In the genomic region with DNA sequence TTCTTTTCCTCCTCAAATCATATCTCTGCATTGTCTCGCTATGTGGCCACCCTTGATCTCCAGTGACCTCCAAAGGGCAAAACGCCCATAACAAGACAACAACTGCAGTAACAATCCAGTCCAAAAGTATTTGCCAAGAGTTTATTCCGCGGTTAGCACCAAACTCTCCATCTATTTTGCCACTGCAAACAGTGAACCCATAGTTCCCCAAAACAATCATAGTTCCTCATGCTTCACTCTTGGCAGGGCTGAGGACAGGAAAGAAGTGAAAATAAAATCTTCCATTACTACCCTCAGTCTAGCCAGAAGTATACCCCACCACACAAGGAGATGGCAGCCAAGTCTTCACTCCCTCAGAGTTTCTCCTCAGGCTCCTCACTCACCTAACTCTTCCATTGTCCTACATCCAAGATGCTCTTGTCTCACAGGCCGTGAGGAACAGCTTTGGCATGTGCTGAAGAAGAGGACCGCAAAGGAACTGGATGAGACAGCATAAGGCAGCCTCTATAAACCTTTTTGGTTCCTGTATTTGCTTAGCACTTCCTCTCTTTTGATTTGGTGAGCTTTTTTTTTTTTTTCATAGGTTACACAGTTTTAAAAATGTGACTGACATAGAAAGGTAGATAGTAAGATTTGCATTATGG, we compare ENCODE assay signal across 9 cellular contexts. TPM values are rescaled to one million over a fixed set of nuclear protein-coding genes. Genes with fewer than 3 reads are reported as not detected.
DNase-seq lines count a peak whose midpoint lies in the region; ATAC-seq, FAIRE-seq and TF ChIP-seq lines count a peak whose summit lies in the region.
"Had no signal": no experiment of that assay in that cellular context is flagged by ENCODE, and none has a peak within 500 bp of the region (broad histone marks: within the 10 kb centered on the region; RNA-seq: fewer than 3 reads in every experiment).

Gene LPXN (minus strand): TSS at position 480 of the 644 bp plus-strand sequence. CDS start 84 bp downstream, at position 396.

- peak within 1 kb of the TSS in 1 of 3 donors; percentile 31 for H3K4me3 ChIP-seq in liver (ENCODE audit: low read depth in 1 of 3, low read length in 3 of 3)

- H3K36me3 Mint-ChIP-seq in activated naive CD8-positive, alpha-beta T cell treated with anti-CD3 and anti-CD28 coated beads, Interleukin-2, amount 50 U/mL, for 24 hours (ENCODE audit: low read depth), result peaks cover 50% of the 10 kb centered on the region
- H3K36me3 Mint-ChIP-seq in stimulated activated naive CD8-positive, alpha-beta T cell treated with anti-CD3 and anti-CD28 coated beads, Interleukin-15, Interleukin-2, amounts not matched to agents 100 ng/mL and 50 ng/mL, for 24 hours (ENCODE audit: low read depth), result peaks cover 45% of the 10 kb centered on the region

- H3K9me3 Mint-ChIP-seq in activated naive CD8-positive, alpha-beta T cell treated with anti-CD3 and anti-CD28 coated beads, Interleukin-2, amount 50 U/mL, for 24 hours, result no peaks in the 10 kb centered on the region
- H3K9me3 Mint-ChIP-seq in stimulated activated naive CD8-positive, alpha-beta T cell treated with anti-CD3 and anti-CD28 coated beads, Interleukin-15, Interleukin-2, amounts not matched to agents 100 ng/mL and 50 ng/mL, for 24 hours, result no peaks in the 10 kb centered on the region

- peak within 1 kb of the TSS; percentile 97 to 99 for H3K27ac ChIP-seq in liver (ENCODE audit: low read depth in 1 of 2, low read length in 2 of 2)

- TF ChIP-seq CTCF in liver (IDR thresholded peaks at IDR 0.05; ENCODE audit: low read depth, low read length, missing input control), result no peak

- H3K9me3 ChIP-seq in liver (ENCODE audit: control insufficient read depth in 4 of 4, low read length in 3 of 4), result no peaks in the 10 kb centered on the region

- peaks cover 3% of the 10 kb centered on the region for H3K27me3 Mint-ChIP-seq in activated naive CD8-positive, alpha-beta T cell treated with anti-CD3 and anti-CD28 coated beads, Interleukin-2, amount 50 U/mL, for 24 hours
- H3K27me3 Mint-ChIP-seq in stimulated activated naive CD8-positive, alpha-beta T cell treated with anti-CD3 and anti-CD28 coated beads, Interleukin-15, Interleukin-2, amounts not matched to agents 100 ng/mL and 50 ng/mL, for 24 hours, result no peaks in the 10 kb centered on the region

- no peak for TF ChIP-seq RAD21 in liver (IDR thresholded peaks at IDR 0.05)

- peaks cover 3 to 31% (median 23%) of the 10 kb centered on the region in 4 donors for H3K4me1 ChIP-seq in liver (ENCODE audit: control insufficient read depth in 4 of 4, insufficient read depth in 4 of 4, low read length in 3 of 4)

- H3K36me3 ChIP-seq in liver (ENCODE audit: control insufficient read depth in 4 of 4, insufficient read depth in 3 of 4, low read depth in 1 of 4, low read length in 3 of 4), result no peaks in the 10 kb centered on the region

- DNase-seq in GM18507 (ENCODE audit: extremely low spot score, insufficient read length, low read depth), result no peak
- DNase-seq in SIG-M5 (lab: John Stamatoyannopoulos, UW), result peak; percentile 50
- DNase-seq in activated naive CD8-positive, alpha-beta T cell treated with anti-CD3 and anti-CD28 coated beads, Interleukin-2, amount 50 U/mL, for 24 hours, result peak; percentile 48
- DNase-seq in SHP77 treated with DMSO at 0.1 percent for 48 hours (lab: John Stamatoyannopoulos, UW), result no peak
- no peak for DNase-seq in cerebellum (ENCODE audit: low spot score)

- ATAC-seq in activated naive CD8-positive, alpha-beta T cell treated with anti-CD3 and anti-CD28 coated beads, Interleukin-2, amount 50 U/mL, for 24 hours, result no peak
- ATAC-seq in GM19351 (IDR thresholded peaks at IDR 0.05; ENCODE audit: unreplicated experiment), result no peak

- WGBS in liver, result 44% methylated on average over 6 of the region's 6 CpGs

- H3K4me3 Mint-ChIP-seq in activated naive CD8-positive, alpha-beta T cell treated with anti-CD3 and anti-CD28 coated beads, Interleukin-2, amount 50 U/mL, for 24 hours, result peak within 1 kb of the TSS; percentile 90
- peak within 1 kb of the TSS; percentile 98 for H3K4me3 Mint-ChIP-seq in stimulated activated naive CD8-positive, alpha-beta T cell treated with anti-CD3 and anti-CD28 coated beads, Interleukin-15, Interleukin-2, amounts not matched to agents 100 ng/mL and 50 ng/mL, for 24 hours

- H3K27ac Mint-ChIP-seq in activated naive CD8-positive, alpha-beta T cell treated with anti-CD3 and anti-CD28 coated beads, Interleukin-2, amount 50 U/mL, for 24 hours, result peak within 1 kb of the TSS; percentile 100
- peak within 1 kb of the TSS; percentile 100 for H3K27ac Mint-ChIP-seq in stimulated activated naive CD8-positive, alpha-beta T cell treated with anti-CD3 and anti-CD28 coated beads, Interleukin-15, Interleukin-2, amounts not matched to agents 100 ng/mL and 50 ng/mL, for 24 hours

- peaks cover 71% of the 10 kb centered on the region for H3K4me1 Mint-ChIP-seq in activated naive CD8-positive, alpha-beta T cell treated with anti-CD3 and anti-CD28 coated beads, Interleukin-2, amount 50 U/mL, for 24 hours
- peaks cover 57% of the 10 kb centered on the region for H3K4me1 Mint-ChIP-seq in stimulated activated naive CD8-positive, alpha-beta T cell treated with anti-CD3 and anti-CD28 coated beads, Interleukin-15, Interleukin-2, amounts not matched to agents 100 ng/mL and 50 ng/mL, for 24 hours (ENCODE audit: low read depth)

- FAIRE-seq in GM18507 (lab: Jason Lieb, UNC), result peak; percentile 73
- FAIRE-seq: endometrium had no signal

- H3K27me3 ChIP-seq in liver (ENCODE audit: control insufficient read depth in 4 of 4, insufficient read depth in 4 of 4, low read length in 3 of 4), result no peaks in the 10 kb centered on the region

- peak within 1 kb of the TSS; percentile 95 to 99 for H3K9ac ChIP-seq in liver (ENCODE audit: low read depth in 1 of 2, low read length in 2 of 2)

TF ChIP-seq in liver, 16 proteins besides CTCF, POLR2A, EP300 and RAD21:
- TF ChIP-seq MAX (IDR thresholded peaks at IDR 0.05) (no peak), ZBTB33 (IDR thresholded peaks at IDR 0.05) (no peak), SP1 (IDR thresholded peaks at IDR 0.05) (no peak), NR2F2 (IDR thresholded peaks at IDR 0.05) (no peak), TAF1 (conservative IDR thresholded peaks at IDR 0.05) (no peak), REST (IDR thresholded peaks at IDR 0.05) (no peak), HNF4A (conservative IDR thresholded peaks at IDR 0.05) (no peak), YY1 (IDR thresholded peaks at IDR 0.05) (no peak), GABPA (IDR thresholded peaks at IDR 0.05 in 1 of 2, conservative IDR thresholded peaks at IDR 0.05 in 1 of 2) (no peak), JUND (IDR thresholded peaks at IDR 0.05) (no peak), FOXA2 (IDR thresholded peaks at IDR 0.05) (no peak)

RNA-seq across cellular contexts. Expression of gene LPXN, which starts in this region (rescaled TPM):
- total RNA-seq in liver, result 1 to 10 TPM; 4.7 to 6.2 TPM
- 1 to 10 TPM; 3.7 to 4.7 TPM for polyA plus RNA-seq in liver
- total RNA-seq in cerebellum, result 4.5 TPM

Comparison
In these comparisons a context has a peak if more than half of its experiments do, and no peak if none do; other contexts are left out.
1. DNase-seq: peak in SIG-M5 (single experiment) and activated naive CD8-positive, alpha-beta T cell treated with anti-CD3 and anti-CD28 coated beads, Interleukin-2, amount 50 U/mL, for 24 hours (single experiment); none in GM18507 (single experiment), SHP77 treated with DMSO at 0.1 percent for 48 hours (single experiment) and cerebellum (single experiment).